ENCODE assay signal across 12 cellular contexts in genomic region chr7:21383217-21383832, GRCh38. TPM values are rescaled to one million over a fixed set of nuclear protein-coding genes. Genes with fewer than 3 reads are reported as not detected.
DNase-seq lines count a peak whose midpoint lies in the region; ATAC-seq and TF ChIP-seq lines count a peak whose summit lies in the region.
"Had no signal": no experiment of that assay in that cellular context is flagged by ENCODE, and none has a peak within 500 bp of the region (broad histone marks: within the 10 kb centered on the region; RNA-seq: fewer than 3 reads in every experiment).

No MANE protein-coding gene starts in this region.

- H3K36me3 Mint-ChIP-seq in activated T-helper 17 cell treated with anti-CD3 and anti-CD28 coated beads, Interleukin-2, amount 50 U/mL, for 72 hours (ENCODE audit: low read depth), result no peaks in the 10 kb centered on the region
- no peaks in the 10 kb centered on the region for H3K36me3 Mint-ChIP-seq in CD4-positive, alpha-beta T cell (ENCODE audit: low read depth)
- H3K36me3 Mint-ChIP-seq: naive B cell had no signal

- no peaks in the 10 kb centered on the region for H3K9me3 ChIP-seq in CD4-positive, alpha-beta T cell (ENCODE audit: control insufficient read depth, low read length)
- no peaks in the 10 kb centered on the region for H3K9me3 ChIP-seq in right atrium auricular region
- H3K9me3 ChIP-seq: adrenal gland had no signal

- H3K36me3 ChIP-seq in right atrium auricular region, result no peaks in the 10 kb centered on the region
- H3K36me3 ChIP-seq: adrenal gland had no signal

- H3K4me3 ChIP-seq in right atrium auricular region, result no peak overlapping the region
- H3K4me3 ChIP-seq: adrenal gland had no signal

- DNase-seq in KBM-7 (no peak), right atrium auricular region (ENCODE audit: low spot score) (no peak)
- no peak for DNase-seq in CD4-positive, alpha-beta T cell
- no peak for DNase-seq in activated naive CD4-positive, alpha-beta T cell treated with anti-CD3 and anti-CD28 coated beads, Interleukin-2, amount 50 U/mL, for 16 hours
- DNase-seq: adrenal gland; naive B cell; NCI-H2029 treated with DMSO at 0.1 percent for 48 hours; stimulated activated naive B cell treated with anti-CD40 and anti-IgM and Interleukin-4, amounts not matched to agents 10 μg/mL and 1 μg/mL and 100 μg/mL, for 72 hours had no signal

- intact Hi-C loops in CD4-positive, alpha-beta T cell (cut with DNase I, micrococcal nuclease), result no loop called here

- H3K27me3 ChIP-seq in CD4-positive, alpha-beta T cell (ENCODE audit: control insufficient read depth, insufficient read depth, low read length), result no peaks in the 10 kb centered on the region
- no peaks in the 10 kb centered on the region for H3K27me3 ChIP-seq in right atrium auricular region
- H3K27me3 ChIP-seq: adrenal gland had no signal

- no peak overlapping the region for H3K27ac ChIP-seq in CD4-positive, alpha-beta T cell (ENCODE audit: low read depth, low read length)
- no peak overlapping the region for H3K27ac ChIP-seq in right atrium auricular region
- H3K27ac ChIP-seq: adrenal gland had no signal

- H3K27me3 Mint-ChIP-seq in activated T-helper 17 cell treated with anti-CD3 and anti-CD28 coated beads, Interleukin-2, amount 50 U/mL, for 72 hours, result no peaks in the 10 kb centered on the region
- H3K27me3 Mint-ChIP-seq in CD4-positive, alpha-beta T cell, result no peaks in the 10 kb centered on the region
- H3K27me3 Mint-ChIP-seq: naive B cell; stimulated activated naive B cell treated with anti-CD40 and anti-IgM and Interleukin-4, amounts not matched to agents 10 μg/mL and 1 μg/mL and 100 μg/mL, for 72 hours had no signal

- no peak for TF ChIP-seq CTCF in CD4-positive, alpha-beta T cell (IDR thresholded peaks at IDR 0.05)
- no peak for TF ChIP-seq CTCF in right atrium auricular region (IDR thresholded peaks at IDR 0.05)

- peaks cover 4% of the 10 kb centered on the region for H3K9me3 Mint-ChIP-seq in activated T-helper 17 cell treated with anti-CD3 and anti-CD28 coated beads, Interleukin-2, amount 50 U/mL, for 72 hours
- no peaks in the 10 kb centered on the region for H3K9me3 Mint-ChIP-seq in CD4-positive, alpha-beta T cell

- peak overlapping the region; percentile 46 for H3K4me3 Mint-ChIP-seq in activated T-helper 17 cell treated with anti-CD3 and anti-CD28 coated beads, Interleukin-2, amount 50 U/mL, for 72 hours
- H3K4me3 Mint-ChIP-seq in CD4-positive, alpha-beta T cell, result no peak overlapping the region
- H3K4me3 Mint-ChIP-seq: naive B cell; stimulated activated naive B cell treated with anti-CD40 and anti-IgM and Interleukin-4, amounts not matched to agents 10 μg/mL and 1 μg/mL and 100 μg/mL, for 72 hours had no signal

- H3K4me1 ChIP-seq in right atrium auricular region, result no peaks in the 10 kb centered on the region
- H3K4me1 ChIP-seq: adrenal gland had no signal

- CTCF ChIA-PET in CD4-positive, alpha-beta T cell (lab: Charles Lee), result interaction anchor here (0.7 to 1.1 kb wide), 2 partner anchors 11 to 254 kb away, joined by 3 read pairs; no protein-coding TSS in a partner anchor

- peaks cover 14% of the 10 kb centered on the region for H3K4me1 Mint-ChIP-seq in activated T-helper 17 cell treated with anti-CD3 and anti-CD28 coated beads, Interleukin-2, amount 50 U/mL, for 72 hours
- H3K4me1 Mint-ChIP-seq in CD4-positive, alpha-beta T cell (ENCODE audit: low read depth), result peaks cover 18% of the 10 kb centered on the region
- H3K4me1 Mint-ChIP-seq: naive B cell had no signal

- H3K27ac Mint-ChIP-seq in activated T-helper 17 cell treated with anti-CD3 and anti-CD28 coated beads, Interleukin-2, amount 50 U/mL, for 72 hours, result peak overlapping the region; percentile 76
- no peak overlapping the region for H3K27ac Mint-ChIP-seq in CD4-positive, alpha-beta T cell
- H3K27ac Mint-ChIP-seq: naive B cell; stimulated activated naive B cell treated with anti-CD40 and anti-IgM and Interleukin-4, amounts not matched to agents 10 μg/mL and 1 μg/mL and 100 μg/mL, for 72 hours had no signal

- ATAC-seq in GM18858 (IDR thresholded peaks at IDR 0.05; ENCODE audit: unreplicated experiment), result peak; percentile 39
- ATAC-seq in GM21423 (IDR thresholded peaks at IDR 0.05; ENCODE audit: unreplicated experiment), result peak; percentile 33
- peak; percentile 49 for ATAC-seq in HG03064 (IDR thresholded peaks at IDR 0.05; ENCODE audit: low read depth, unreplicated experiment)
- ATAC-seq in activated T-helper 17 cell treated with anti-CD3 and anti-CD28 coated beads, Interleukin-2, amount 50 U/mL, for 72 hours (replicated peaks), result peak; percentile 46
- ATAC-seq in CD4-positive, alpha-beta T cell (ENCODE audit: poor library complexity), result no peak
- ATAC-seq: stimulated activated naive B cell treated with anti-CD40 and anti-IgM and Interleukin-4, amounts not matched to agents 10 μg/mL and 1 μg/mL and 100 μg/mL, for 72 hours had no signal

- in situ Hi-C loops in KBM-7 (cut with MboI; ENCODE audit: low pct_unique_long_range_greater_than_20kb, low sequenced_read_pairs), result no loop called here

- POLR2A ChIA-PET in CD4-positive, alpha-beta T cell (lab: Charles Lee), result interaction anchor here (1.0 to 1.7 kb wide), 3 partner anchors 21 to 44 kb away, joined by 3 to 9 read pairs (median 6); partner anchors contain the start of gene SP4

RNA-seq across cellular contexts. Expression of gene SP4, which starts 44.6 kb away (rescaled TPM):
- 10 to 100 TPM; 28.2 to 30.8 TPM for total RNA-seq in activated T-helper 17 cell treated with anti-CD3 and anti-CD28 coated beads, Interleukin-2, amount 50 U/mL, for 72 hours
- total RNA-seq in CD4-positive, alpha-beta T cell, result 10 to 100 TPM; 31.5 to 33.7 TPM
- total RNA-seq in right atrium auricular region, result 100 to 1,000 TPM in 1 of 2 donors, 10 to 100 TPM in 1; 15.2 to 205 TPM
